Comparison of ENCODE assay signal across 20 cellular contexts in genomic region chr3:45027406-45027805, GRCh38. TPM values are rescaled to one million over a fixed set of nuclear protein-coding genes. Genes with fewer than 3 reads are reported as not detected.
DNase-seq lines count a peak whose midpoint lies in the region; TF ChIP-seq lines count a peak whose summit lies in the region.
"Had no signal": no experiment of that assay in that cellular context is flagged by ENCODE, and none has a peak within 500 bp of the region (broad histone marks: within the 10 kb centered on the region; RNA-seq: fewer than 3 reads in every experiment).

No MANE protein-coding gene starts in this region.

- H3K27ac ChIP-seq in AG04450 (ENCODE audit: low read depth, low read length) (peak overlapping the region; percentile 39), coronary artery (peak overlapping the region in 1 of 2 donors; percentile 86), mucosa of rectum (ENCODE audit: low read depth in 2 of 2, low read length in 2 of 2) (peak overlapping the region; percentile 53 to 66), stomach (peak overlapping the region in 4 of 5 donors; percentile 44 to 62 (median 59))
- H3K27ac ChIP-seq: KMS-11 had no signal

- no peak for TF ChIP-seq EP300 in stomach (IDR thresholded peaks at IDR 0.05)

- intact Hi-C loops in stomach (cut with DNase I; ENCODE audit: low total_unique reads): no loop called here
- intact Hi-C loops in lower leg skin (cut with DNase I; ENCODE audit: low total_unique reads): no loop called here

- no peak overlapping the region for H3K9ac ChIP-seq in mucosa of rectum (ENCODE audit: low read depth in 1 of 2, low read length in 2 of 2)
- H3K9ac ChIP-seq: KMS-11 had no signal

- no peaks in the 10 kb centered on the region for H3K36me3 ChIP-seq in mucosa of rectum (ENCODE audit: control insufficient read depth in 2 of 2, insufficient read depth in 2 of 2, low read length in 2 of 2)
- H3K36me3 ChIP-seq in stomach: no peaks in the 10 kb centered on the region

- TF ChIP-seq POLR2A in stomach (IDR thresholded peaks at IDR 0.05): no peak
- no peak for TF ChIP-seq POLR2A in lower leg skin (IDR thresholded peaks at IDR 0.05)

- DNase-seq in AG04450 (ENCODE audit: low read depth, low spot score) (no peak), coronary artery (ENCODE audit: low spot score) (no peak), stomach (no peak), NCI-H524 (lab: John Stamatoyannopoulos, UW) (no peak), KG1 (lab: John Stamatoyannopoulos, UW) (no peak), SHP77 treated with DMSO at 0.1 percent for 48 hours (lab: John Stamatoyannopoulos, UW) (no peak), lower leg skin (ENCODE audit: low spot score in 2 of 2) (no peak)
- DNase-seq: activated naive CD8-positive, alpha-beta T cell treated with anti-CD3 and anti-CD28 coated beads for 36 hours; DMS153; effector CD8-positive, alpha-beta T cell; GDM1; NCI-H187; NCI-H2227 treated with DMSO at 0.1 percent for 48 hours; NK-92 treated with Interleukin-12 subunit alpha and Interleukin-12 subunit beta, amount 100 ng/mL, for 24 hours; retina had no signal

- H3K9me3 ChIP-seq in AG04450 (ENCODE audit: control insufficient read depth, insufficient read depth, low read length) (peaks cover 4% of the 10 kb centered on the region), mucosa of rectum (ENCODE audit: control insufficient read depth in 2 of 2, low read length in 2 of 2) (no peaks in the 10 kb centered on the region), stomach (no peaks in the 10 kb centered on the region)

- POLR2A ChIA-PET in AG04450 (lab: Yijun Ruan, JAX): no interaction called here

- no peaks in the 10 kb centered on the region for H3K27me3 ChIP-seq in AG04450 (ENCODE audit: control insufficient read depth, insufficient read depth, low read length)
- no peaks in the 10 kb centered on the region for H3K27me3 ChIP-seq in mucosa of rectum (ENCODE audit: control insufficient read depth in 2 of 2, insufficient read depth in 2 of 2, low read length in 2 of 2)
- no peaks in the 10 kb centered on the region for H3K27me3 ChIP-seq in stomach

- TF ChIP-seq CTCF in AG04450 (IDR thresholded peaks at IDR 0.05; ENCODE audit: low read depth, low read length) (no peak), coronary artery (IDR thresholded peaks at IDR 0.05) (no peak), stomach (IDR thresholded peaks at IDR 0.05) (no peak), lower leg skin (IDR thresholded peaks at IDR 0.05) (no peak)

- H3K4me3 ChIP-seq in AG04450 (ENCODE audit: low read depth, low read length): no peak overlapping the region
- peak overlapping the region; percentile 64 for H3K4me3 ChIP-seq in coronary artery
- H3K4me3 ChIP-seq in mucosa of rectum (ENCODE audit: low read length in 2 of 2): peak overlapping the region in 1 of 2 donors; percentile 61
- peak overlapping the region in 2 of 4 donors; percentile 11 to 18 for H3K4me3 ChIP-seq in stomach
- no peak overlapping the region for H3K4me3 ChIP-seq in lower leg skin (ENCODE audit: low read depth, poor library complexity, severe bottlenecking)

- 74 to 91% (median 84%) methylated on average over 4 of the region's 4 CpGs for WGBS in stomach, 5 donors
- 53 to 74% methylated on average over 4 of the region's 4 CpGs for WGBS in lower leg skin, 2 donors

- H3K4me1 ChIP-seq in mucosa of rectum (ENCODE audit: control insufficient read depth in 2 of 2, insufficient read depth in 2 of 2, low read length in 2 of 2): peaks cover 4 to 7% of the 10 kb centered on the region in 2 donors
- H3K4me1 ChIP-seq in stomach: peaks cover 17 to 43% (median 30%) of the 10 kb centered on the region in 4 donors

- CTCF ChIA-PET in AG04450 (lab: Charles Lee): interaction anchor here (1.9 kb wide), 1 partner anchor 11 kb away, joined by 7 read pairs; no protein-coding TSS in a partner anchor

RNA-seq across cellular contexts. Expression of gene CLEC3B, which starts 1.3 kb away (rescaled TPM):
- polyA plus RNA-seq in AG04450 (2011; rRNA removed) (4.3 and 4.8 TPM in 2 replicates), stomach (10 to 100 TPM; 16.7 to 29.7 (median 24.0) TPM)
- 0.60 and 0.91 TPM in 2 replicates for polyA minus RNA-seq in AG04450 (2011; rRNA and poly(A)+ RNA removed)
- total RNA-seq in stomach (100 to 1,000 TPM in 1 of 5 donors, 10 to 100 TPM in 2, not detected in 2; 25.4 to 199 (median 73.6) TPM), lower leg skin (100 to 1,000 TPM in 1 of 4 donors, 10 to 100 TPM in 3; 15.0 to 113 (median 29.8) TPM)
- total RNA-seq: activated naive CD8-positive, alpha-beta T cell treated with anti-CD3 and anti-CD28 coated beads for 36 hours; activated T-helper 1 cell treated with anti-CD3 and anti-CD28 coated beads, Interleukin-12 subunit alpha, Interleukin-12 subunit beta, Interleukin-2, Interleukin-4 antibody, amounts not matched to agents 30 ng/mL and 10 ng/mL and 1 ng/mL, durations not matched to agents 14 hours and 24 hours and 36 hours; H7; neural crest cell had no signal

RNA-seq across cellular contexts. Expression of gene EXOSC7, which starts 51.4 kb away (rescaled TPM):
- polyA plus RNA-seq in AG04450 (2011; rRNA removed) (62.5 and 70.6 TPM in 2 replicates), stomach (10 to 100 TPM; 34.9 to 46.2 (median 39.7) TPM)
- polyA minus RNA-seq in AG04450 (2011; rRNA and poly(A)+ RNA removed): 37.5 and 41.9 TPM in 2 replicates
- total RNA-seq in stomach (10 to 100 TPM; 29.5 to 57.4 (median 45.5) TPM), lower leg skin (100 to 1,000 TPM in 3 of 4 donors, 10 to 100 TPM in 1; 77.4 to 178 (median 133) TPM)

RNA-seq across cellular contexts. Expression of gene ZDHHC3, which starts 51.4 kb away (rescaled TPM):
- polyA plus RNA-seq in AG04450 (2011; rRNA removed): 92.7 and 124 TPM in 2 replicates
- polyA minus RNA-seq in AG04450 (2011; rRNA and poly(A)+ RNA removed): 168 and 253 TPM in 2 replicates
- 100 to 1,000 TPM in 1 of 5 donors, 10 to 100 TPM in 4; 77.2 to 140 (median 78.8) TPM for total RNA-seq in stomach
- 10 to 100 TPM; 29.8 to 60.2 (median 33.7) TPM for polyA plus RNA-seq in stomach
- 100 to 1,000 TPM; 146 to 177 (median 159) TPM for total RNA-seq in lower leg skin
